ENCODE assay signal across 8 cellular contexts in genomic region chr1:24070821-24071393, GRCh38. TPM values are rescaled to one million over a fixed set of nuclear protein-coding genes. Genes with fewer than 3 reads are reported as not detected.
DNase-seq lines count a peak whose midpoint lies in the region; ATAC-seq lines count a peak whose summit lies in the region.

No MANE protein-coding gene starts in this region.

- DNase-seq in AG20443 (ENCODE audit: low spot score) (peak; percentile 92), HCEC 1CT (peak; percentile 63), NCI-H345 (lab: John Stamatoyannopoulos, UW) (peak; percentile 67), cerebellum (ENCODE audit: low spot score) (peak; percentile 77), left kidney (ENCODE audit: low read depth, low spot score) (peak; percentile 92)
- peak; percentile 67 for DNase-seq in activated CD4-positive, CD25-positive, alpha-beta regulatory T cell treated with anti-CD3 and anti-CD28 coated beads, Interleukin-2, amount 50 U/mL, for 72 hours
- DNase-seq in stimulated activated CD4-positive, alpha-beta T cell treated with anti-CD3 and anti-CD28 coated beads, Interleukin-4, amount 100 ng/mL, for 1 hour = peak; percentile 69

- no peak for ATAC-seq in HG02884 (IDR thresholded peaks at IDR 0.05; ENCODE audit: unreplicated experiment)

RNA-seq across cellular contexts. Expression of gene MYOM3, which starts 41.0 kb away (rescaled TPM):
- 0.09 TPM for total RNA-seq in cerebellum
